In genomic region chr15:94963953-94964352, GRCh38 we compare ENCODE assay signal across 29 cellular contexts.
"Had no signal": no experiment of that assay in that cellular context is flagged by ENCODE, and none has a peak within 500 bp of the region (broad histone marks: within the 10 kb centered on the region; RNA-seq: fewer than 3 reads in every experiment).

No MANE protein-coding gene starts in this region.

- H3K4me3 ChIP-seq: colonic mucosa, coronary artery, dorsolateral prefrontal cortex, esophagus muscularis mucosa, esophagus squamous epithelium, gastrocnemius medialis, gastroesophageal sphincter, heart left ventricle, heart right ventricle had no signal

- H3K27ac ChIP-seq: colonic mucosa, coronary artery, dorsolateral prefrontal cortex, epithelial cell of prostate, esophagus muscularis mucosa, foreskin keratinocyte, gastroesophageal sphincter had no signal

- H3K27me3 ChIP-seq: colonic mucosa, dorsolateral prefrontal cortex, esophagus muscularis mucosa, esophagus squamous epithelium, foreskin keratinocyte, gastrocnemius medialis, gastroesophageal sphincter, heart left ventricle, heart right ventricle had no signal

- H3K4me1 ChIP-seq: colonic mucosa, esophagus squamous epithelium, foreskin keratinocyte, gastrocnemius medialis had no signal

- ATAC-seq: effector memory CD8-positive, alpha-beta T cell; esophagus mucosa; foreskin keratinocyte; gastrocnemius medialis; gastroesophageal sphincter; heart left ventricle; heart right ventricle had no signal

- FAIRE-seq: colon, endometrium, endothelial cell of umbilical vein, frontal cortex had no signal

- H3K27me3 Mint-ChIP-seq: dendritic cell treated with granulocyte-macrophage colony-stimulating factor and Interleukin-4, amounts not matched to agents 40 ng/mL and 50 ng/mL, for 4 days; effector memory CD8-positive, alpha-beta T cell had no signal

- H3K27ac Mint-ChIP-seq: dendritic cell treated with granulocyte-macrophage colony-stimulating factor and Interleukin-4, amounts not matched to agents 40 ng/mL and 50 ng/mL, for 4 days; effector memory CD8-positive, alpha-beta T cell; endodermal cell had no signal

- H3K4me3 Mint-ChIP-seq: dendritic cell treated with granulocyte-macrophage colony-stimulating factor and Interleukin-4, amounts not matched to agents 40 ng/mL and 50 ng/mL, for 4 days; effector memory CD8-positive, alpha-beta T cell; endodermal cell had no signal

- DNase-seq: colonic mucosa; cortex of kidney; dermis blood vessel endothelial cell; dorsolateral prefrontal cortex; effector CD4-positive, alpha-beta T cell; effector CD8-positive, alpha-beta T cell; effector memory CD4-positive, alpha-beta T cell; effector memory CD8-positive, alpha-beta T cell; endodermal cell; erythroblast; esophagus squamous epithelium; foreskin fibroblast; foreskin keratinocyte; foreskin melanocyte; gastrocnemius medialis; glutamatergic neuron; head of caudate nucleus; heart left ventricle; heart right ventricle had no signal

- H3K9me3 ChIP-seq: colonic mucosa, esophagus squamous epithelium had no signal

- H3K36me3 ChIP-seq: colonic mucosa, esophagus muscularis mucosa, esophagus squamous epithelium, gastrocnemius medialis, gastroesophageal sphincter, heart left ventricle had no signal
